In the genomic region with DNA sequence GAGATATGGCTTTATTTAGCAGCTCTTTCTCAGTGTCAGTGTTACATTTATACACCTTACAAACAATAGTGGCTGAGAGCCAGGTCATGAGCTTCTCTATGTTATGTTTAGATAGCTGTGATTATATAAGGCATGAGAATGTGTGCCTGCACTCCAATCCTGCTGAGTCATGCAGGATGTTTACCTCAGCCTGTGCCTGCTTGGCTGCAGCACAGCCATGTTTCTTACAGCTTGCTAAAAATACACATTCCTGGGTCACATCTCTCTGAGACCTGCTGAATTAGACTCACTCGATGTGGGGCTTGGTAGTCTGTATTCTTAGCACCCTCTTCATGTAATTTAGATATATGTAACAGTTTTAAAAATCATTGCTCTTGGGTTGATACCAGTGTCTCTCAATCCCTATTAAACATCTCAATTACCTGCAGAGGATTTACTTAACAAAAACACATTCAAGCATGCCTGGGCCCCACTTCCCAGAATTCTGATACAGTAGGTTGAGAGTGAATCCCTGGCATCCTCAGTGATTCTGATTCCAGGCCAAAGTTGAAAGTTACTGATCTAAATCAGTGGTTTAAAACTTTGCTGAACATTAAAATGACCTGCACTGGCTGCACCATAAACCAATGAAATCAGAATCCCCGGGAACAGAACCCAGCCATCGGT, we compare ENCODE assay signal across 12 cellular contexts.
DNase-seq lines count a peak whose midpoint lies in the region; TF ChIP-seq lines count a peak whose summit lies in the region.
"Had no signal": no experiment of that assay in that cellular context is flagged by ENCODE, and none has a peak within 500 bp of the region (broad histone marks: within the 10 kb centered on the region; RNA-seq: fewer than 3 reads in every experiment).

No MANE protein-coding gene starts in this region.

- H3K27me3 Mint-ChIP-seq in type B pancreatic cell = no peaks in the 10 kb centered on the region

- H3K9me3 ChIP-seq in adipocyte (ENCODE audit: control insufficient read depth, low read length) (no peaks in the 10 kb centered on the region), hepatocyte (ENCODE audit: low read depth) (no peaks in the 10 kb centered on the region)
- H3K9me3 ChIP-seq: colonic mucosa, testis had no signal

- TF ChIP-seq CTCF in hepatocyte (IDR thresholded peaks at IDR 0.05; ENCODE audit: poor library complexity) (no peak), type B pancreatic cell (conservative IDR thresholded peaks at IDR 0.05) (no peak)

- H3K4me1 Mint-ChIP-seq in type B pancreatic cell (ENCODE audit: unreplicated experiment) = no peaks in the 10 kb centered on the region
- H3K4me1 Mint-ChIP-seq: B cell had no signal

- H3K4me3 Mint-ChIP-seq in type B pancreatic cell = no peak overlapping the region
- H3K4me3 Mint-ChIP-seq: B cell had no signal

- H3K4me1 ChIP-seq in adipocyte (ENCODE audit: control insufficient read depth, insufficient read depth, low read length) = peaks cover 43% of the 10 kb centered on the region
- H3K4me1 ChIP-seq in hepatocyte (ENCODE audit: insufficient read depth) = peaks cover 13% of the 10 kb centered on the region
- H3K4me1 ChIP-seq: colonic mucosa had no signal

- peak; percentile 71 for DNase-seq in DMS53 (lab: John Stamatoyannopoulos, UW)
- DNase-seq in DMS53 treated with DMSO at 0.1 percent for 48 hours (lab: John Stamatoyannopoulos, UW; ENCODE audit: unreplicated experiment) = no peak
- peak; percentile 72 for DNase-seq in adipocyte (ENCODE audit: low read depth)
- DNase-seq in hepatocyte (ENCODE audit: low spot score) = peak; percentile 71
- DNase-seq in type B pancreatic cell (ENCODE audit: extremely low spot score, unreplicated experiment) = no peak
- no peak for DNase-seq in NCI-H82 treated with DMSO at 0.1 percent for 48 hours (lab: John Stamatoyannopoulos, UW; ENCODE audit: unreplicated experiment)
- no peak for DNase-seq in DMS79 (lab: John Stamatoyannopoulos, UW)
- DNase-seq in LoVo (ENCODE audit: low spot score) = no peak
- DNase-seq: colonic mucosa, nucleus accumbens, testis had no signal

- H3K27ac ChIP-seq in hepatocyte = peak overlapping the region; percentile 93
- H3K27ac ChIP-seq: colonic mucosa, testis had no signal

- no peak overlapping the region for H3K4me2 ChIP-seq in hepatocyte

- H3K36me3 ChIP-seq in adipocyte (ENCODE audit: control insufficient read depth, insufficient read depth, low read length, severe bottlenecking) (no peaks in the 10 kb centered on the region), hepatocyte (replicated peaks; ENCODE audit: insufficient read depth, low read depth) (no peaks in the 10 kb centered on the region)
- H3K36me3 ChIP-seq: colonic mucosa had no signal

- H3K9me2 ChIP-seq in hepatocyte (replicated peaks; ENCODE audit: insufficient read depth) = no peaks in the 10 kb centered on the region

- H3K9me3 Mint-ChIP-seq in type B pancreatic cell = no peaks in the 10 kb centered on the region

- H3K9ac ChIP-seq in adipocyte (ENCODE audit: low read length) = no peak overlapping the region

- no peaks in the 10 kb centered on the region for H3K79me2 ChIP-seq in hepatocyte

- H3K4me3 ChIP-seq in adipocyte (ENCODE audit: low read length) (no peak overlapping the region), hepatocyte (no peak overlapping the region)
- H3K4me3 ChIP-seq: colonic mucosa, testis had no signal

- no peaks in the 10 kb centered on the region for H3K36me3 Mint-ChIP-seq in type B pancreatic cell

- no peaks in the 10 kb centered on the region for H3K27me3 ChIP-seq in adipocyte (replicated peaks; ENCODE audit: control insufficient read depth, insufficient read depth, low read length)
- no peaks in the 10 kb centered on the region for H3K27me3 ChIP-seq in hepatocyte
- H3K27me3 ChIP-seq: colonic mucosa, testis had no signal

- peak overlapping the region; percentile 39 for H2AFZ ChIP-seq in hepatocyte

- peak overlapping the region; percentile 68 for H3K27ac Mint-ChIP-seq in type B pancreatic cell
- H3K27ac Mint-ChIP-seq: B cell had no signal

- 73% methylated on average over 3 of the region's 3 CpGs for WGBS in hepatocyte (ENCODE audit: low lambda C conversion rate, missing lambda C conversion rate)

- no peaks in the 10 kb centered on the region for H4K20me1 ChIP-seq in hepatocyte (ENCODE audit: insufficient read depth, poor library complexity, severe bottlenecking)

Comparison
In these comparisons a context has a peak if more than half of its experiments do, and no peak if none do; other contexts are left out.
1. DNase-seq: peak in DMS53 (single experiment), adipocyte (single experiment) and hepatocyte (single experiment); none in DMS53 treated with DMSO at 0.1 percent for 48 hours (single experiment), type B pancreatic cell (single experiment), NCI-H82 treated with DMSO at 0.1 percent for 48 hours (single experiment), DMS79 (single experiment) and LoVo (single experiment).